ENCODE assay signal across 24 cellular contexts in genomic region chr7:75698358-75698757, GRCh38.
"Had no signal": no experiment of that assay in that cellular context is flagged by ENCODE, and none has a peak within 500 bp of the region (broad histone marks: within the 10 kb centered on the region; RNA-seq: fewer than 3 reads in every experiment).

No MANE protein-coding gene starts in this region.

- FAIRE-seq: kidney had no signal

- H3K9ac ChIP-seq: parathyroid adenoma had no signal

- H3K4me2 ChIP-seq: hepatocyte had no signal

- H2AFZ ChIP-seq: hepatocyte, parathyroid adenoma had no signal

- DNase-seq: cortex of kidney; effector CD8-positive, alpha-beta T cell; foreskin melanocyte; head of caudate nucleus; kidney; left colon; left ventricle myocardium superior; mesenchymal stem cell; midbrain; nephron progenitor cell; sigmoid colon; stimulated activated CD4-positive, alpha-beta T cell treated with anti-CD3 and anti-CD28 coated beads, Interleukin-2, amount 100 ng/mL, for 24 hours; stimulated activated CD4-positive, alpha-beta T cell treated with anti-CD3 and anti-CD28 coated beads, Interleukin-4, amount 100 ng/mL, for 4 hours; stimulated activated naive B cell treated with anti-CD40 and anti-IgM and Interleukin-4, amounts not matched to agents 10 μg/mL and 1 μg/mL and 100 μg/mL, for 72 hours; stomach; substantia nigra; trophoblast cell; uterus had no signal

- ATAC-seq: left colon; left ventricle myocardium superior; stimulated activated naive B cell treated with anti-CD40 and anti-IgM and Interleukin-4, amounts not matched to agents 10 μg/mL and 1 μg/mL and 100 μg/mL, for 72 hours had no signal

- H3K27me3 ChIP-seq: dorsolateral prefrontal cortex, hepatocyte, sigmoid colon, stomach, uterus had no signal

- H3K27ac ChIP-seq: hepatocyte, parathyroid adenoma, sigmoid colon, skin epidermis, stomach, uterus had no signal

- H3K79me2 ChIP-seq: hepatocyte, parathyroid adenoma had no signal

- H3K4me3 ChIP-seq: dorsolateral prefrontal cortex, hepatocyte, lung, sigmoid colon, skin epidermis, stomach, thoracic aorta, uterus had no signal

- H3K4me1 ChIP-seq: parathyroid adenoma, stomach, uterus had no signal

- H3K9me3 ChIP-seq: sigmoid colon, stomach, thoracic aorta, uterus had no signal

- H3K36me3 ChIP-seq: thoracic aorta, uterus had no signal
